ENCODE assay signal across 12 cellular contexts in the genomic region with DNA sequence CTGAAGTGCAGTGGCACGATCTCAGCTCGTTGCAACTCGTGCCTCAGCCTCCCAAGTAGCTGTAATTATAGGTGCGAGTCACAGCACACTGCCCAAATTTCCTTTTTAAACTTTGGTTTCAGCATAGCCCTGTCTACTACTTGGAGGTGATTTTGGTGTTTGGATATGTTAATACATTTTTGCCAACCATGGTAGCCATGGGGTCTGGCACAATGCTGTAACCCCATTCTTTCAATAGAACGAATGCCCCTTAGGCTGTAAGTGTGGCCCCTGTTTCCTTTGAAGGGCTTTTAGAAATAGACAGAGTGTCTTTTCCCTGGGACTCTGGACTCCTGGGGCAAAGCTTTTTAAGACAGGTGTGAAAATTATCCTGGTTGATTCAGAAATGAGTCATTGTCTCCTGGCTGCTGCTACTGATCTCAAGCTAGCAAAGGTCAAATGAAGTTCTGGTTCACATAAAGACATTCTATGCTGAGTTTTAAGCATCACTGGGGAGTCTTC.
A peak's percentile ranks its signal among the peaks of the same experiment; 100 is the strongest.
DNase-seq lines count a peak whose midpoint lies in the region; ATAC-seq and TF ChIP-seq lines count a peak whose summit lies in the region.
"Had no signal": no experiment of that assay in that cellular context is flagged by ENCODE, and none has a peak within 500 bp of the region (broad histone marks: within the 10 kb centered on the region; RNA-seq: fewer than 3 reads in every experiment).

No MANE protein-coding gene starts in this region.

- intact Hi-C loops in OCI-LY7 (cut with micrococcal nuclease; ENCODE audit: unreplicated experiment), result loop anchor here (5.0 kb wide), 1 partner anchor 138 kb away; no protein-coding TSS in a partner anchor

- peaks cover 16% of the 10 kb centered on the region for H3K4me1 Mint-ChIP-seq in activated naive CD4-positive, alpha-beta T cell treated with anti-CD3 and anti-CD28 coated beads, Interleukin-2, amount 50 U/mL, for 24 hours
- H3K4me1 Mint-ChIP-seq in stimulated activated naive B cell treated with anti-CD40 and anti-IgM and Interleukin-4, amounts not matched to agents 10 μg/mL and 1 μg/mL and 100 μg/mL, for 72 hours, result peaks cover 37 to 64% of the 10 kb centered on the region in 2 donors
- peaks cover 0 to 6% (median 2%) of the 10 kb centered on the region in 4 donors for H3K4me1 Mint-ChIP-seq in naive thymus-derived CD8-positive, alpha-beta T cell

- no peak for TF ChIP-seq CTCF in OCI-LY7 (conservative IDR thresholded peaks at IDR 0.05; ENCODE audit: low read length)
- no peak for TF ChIP-seq CTCF in epithelial cell of proximal tubule (conservative IDR thresholded peaks at IDR 0.05; ENCODE audit: low read depth, low read length)

- peak overlapping the region; percentile 71 for H3K27ac ChIP-seq in OCI-LY7 (ENCODE audit: low read depth, low read length, poor library complexity, severe bottlenecking)

- peaks cover 1% of the 10 kb centered on the region for H3K36me3 Mint-ChIP-seq in activated naive CD4-positive, alpha-beta T cell treated with anti-CD3 and anti-CD28 coated beads, Interleukin-2, amount 50 U/mL, for 24 hours
- peaks cover 14 to 23% of the 10 kb centered on the region in 2 donors for H3K36me3 Mint-ChIP-seq in stimulated activated naive B cell treated with anti-CD40 and anti-IgM and Interleukin-4, amounts not matched to agents 10 μg/mL and 1 μg/mL and 100 μg/mL, for 72 hours
- no peaks in the 10 kb centered on the region for H3K36me3 Mint-ChIP-seq in naive thymus-derived CD8-positive, alpha-beta T cell

- H3K4me3 Mint-ChIP-seq in activated naive CD4-positive, alpha-beta T cell treated with anti-CD3 and anti-CD28 coated beads, Interleukin-2, amount 50 U/mL, for 24 hours, result peak overlapping the region; percentile 12
- peak overlapping the region; percentile 41 to 62 for H3K4me3 Mint-ChIP-seq in stimulated activated naive B cell treated with anti-CD40 and anti-IgM and Interleukin-4, amounts not matched to agents 10 μg/mL and 1 μg/mL and 100 μg/mL, for 72 hours
- no peak overlapping the region for H3K4me3 Mint-ChIP-seq in naive thymus-derived CD8-positive, alpha-beta T cell
- H3K4me3 Mint-ChIP-seq: T-helper 2 cell treated with Interferon-gamma antibody and Interleukin-4, amounts not matched to agents 5 μg/mL and 100 μg/mL, for 36 hours had no signal

- peak overlapping the region; percentile 43 for H3K27ac Mint-ChIP-seq in activated naive CD4-positive, alpha-beta T cell treated with anti-CD3 and anti-CD28 coated beads, Interleukin-2, amount 50 U/mL, for 24 hours
- peak overlapping the region; percentile 87 for H3K27ac Mint-ChIP-seq in stimulated activated naive B cell treated with anti-CD40 and anti-IgM and Interleukin-4, amounts not matched to agents 10 μg/mL and 1 μg/mL and 100 μg/mL, for 72 hours
- no peak overlapping the region for H3K27ac Mint-ChIP-seq in naive thymus-derived CD8-positive, alpha-beta T cell
- H3K27ac Mint-ChIP-seq: T-helper 2 cell treated with Interferon-gamma antibody and Interleukin-4, amounts not matched to agents 5 μg/mL and 100 μg/mL, for 36 hours had no signal

- H3K9me2 ChIP-seq in OCI-LY7 (ENCODE audit: insufficient read depth, low read length), result no peaks in the 10 kb centered on the region

- DNase-seq in activated naive CD4-positive, alpha-beta T cell treated with anti-CD3 and anti-CD28 coated beads, Interleukin-2, amount 50 U/mL, for 16 hours, result no peak
- DNase-seq in OCI-LY7 (ENCODE audit: low spot score) (no peak), epithelial cell of proximal tubule (ENCODE audit: low read depth) (peak; percentile 57), NCI-H2227 treated with DMSO at 0.1 percent for 48 hours (lab: John Stamatoyannopoulos, UW) (no peak), T1000 (lab: John Stamatoyannopoulos, UW) (no peak)
- DNase-seq in stimulated activated naive B cell treated with anti-CD40 and anti-IgM and Interleukin-4, amounts not matched to agents 10 μg/mL and 1 μg/mL and 100 μg/mL, for 72 hours, result no peak
- DNase-seq in naive thymus-derived CD8-positive, alpha-beta T cell, result no peak
- DNase-seq: mucosa of descending colon, NCI-H526 treated with DMSO at 0.1 percent for 48 hours had no signal

- H3K9me3 ChIP-seq in OCI-LY7 (ENCODE audit: low read length), result no peaks in the 10 kb centered on the region; the same call in 1 of the 2 replicates
- H3K9me3 ChIP-seq: mucosa of descending colon had no signal

- POLR2A ChIA-PET in OCI-LY7 (lab: Charles Lee), result interaction anchor here (0.7 to 2.7 kb wide), 9 partner anchors 8 to 323 kb away, joined by 3 to 20 read pairs (median 4); no protein-coding TSS in a partner anchor
- POLR2A ChIA-PET in naive thymus-derived CD8-positive, alpha-beta T cell (lab: Charles Lee), result no interaction called here

- H3K79me2 ChIP-seq in OCI-LY7 (ENCODE audit: insufficient read depth, low read depth, low read length), result no peaks in the 10 kb centered on the region

- no peaks in the 10 kb centered on the region for H3K27me3 Mint-ChIP-seq in activated naive CD4-positive, alpha-beta T cell treated with anti-CD3 and anti-CD28 coated beads, Interleukin-2, amount 50 U/mL, for 24 hours
- no peaks in the 10 kb centered on the region for H3K27me3 Mint-ChIP-seq in stimulated activated naive B cell treated with anti-CD40 and anti-IgM and Interleukin-4, amounts not matched to agents 10 μg/mL and 1 μg/mL and 100 μg/mL, for 72 hours
- H3K27me3 Mint-ChIP-seq in naive thymus-derived CD8-positive, alpha-beta T cell, result peaks cover 0 to 4% (median 0%) of the 10 kb centered on the region in 5 donors

- no TSS peak for BruUV-seq in OCI-LY7 (replicated peaks; lab: Mats Ljungman, UMichigan)

- peak overlapping the region; percentile 59; the same call in 1 of the 2 replicates for H2AFZ ChIP-seq in OCI-LY7 (ENCODE audit: low read length)

- CTCF ChIA-PET in OCI-LY7 (lab: Charles Lee; ENCODE audit: unreplicated experiment), result no interaction called here

- peak overlapping the region; percentile 59 for H3K4me3 ChIP-seq in OCI-LY7 (ENCODE audit: low read depth, low read length, poor library complexity, severe bottlenecking)
- no peak overlapping the region for H3K4me3 ChIP-seq in epithelial cell of proximal tubule (ENCODE audit: low read depth, low read length)
- H3K4me3 ChIP-seq: mucosa of descending colon, skin epidermis had no signal

- peaks cover 35% of the 10 kb centered on the region for H3K4me1 ChIP-seq in OCI-LY7 (ENCODE audit: insufficient read depth, low read length, poor library complexity, severe bottlenecking)

- H4K20me1 ChIP-seq in OCI-LY7 (ENCODE audit: insufficient read depth, low read length), result no peaks in the 10 kb centered on the region

- H3K9me3 Mint-ChIP-seq in activated naive CD4-positive, alpha-beta T cell treated with anti-CD3 and anti-CD28 coated beads, Interleukin-2, amount 50 U/mL, for 24 hours, result peaks cover 4% of the 10 kb centered on the region
- peaks cover 11 to 23% of the 10 kb centered on the region in 2 donors for H3K9me3 Mint-ChIP-seq in stimulated activated naive B cell treated with anti-CD40 and anti-IgM and Interleukin-4, amounts not matched to agents 10 μg/mL and 1 μg/mL and 100 μg/mL, for 72 hours
- H3K9me3 Mint-ChIP-seq in naive thymus-derived CD8-positive, alpha-beta T cell, result peaks cover 0 to 1% (median 0%) of the 10 kb centered on the region in 9 donors
- H3K9me3 Mint-ChIP-seq: T-helper 2 cell treated with Interferon-gamma antibody and Interleukin-4, amounts not matched to agents 5 μg/mL and 100 μg/mL, for 36 hours had no signal

- no peaks in the 10 kb centered on the region for H3K36me3 ChIP-seq in OCI-LY7 (ENCODE audit: insufficient read depth, low read length)

- ATAC-seq in stimulated activated naive B cell treated with anti-CD40 and anti-IgM and Interleukin-4, amounts not matched to agents 10 μg/mL and 1 μg/mL and 100 μg/mL, for 72 hours (replicated peaks), result peak; percentile 20 to 28
- ATAC-seq in naive thymus-derived CD8-positive, alpha-beta T cell, result no peak
- ATAC-seq: mucosa of descending colon had no signal

- peak overlapping the region; percentile 74 for H3K4me2 ChIP-seq in OCI-LY7 (ENCODE audit: low read length)

Comparison
In these comparisons a context has a peak if more than half of its experiments do, and no peak if none do; other contexts are left out.
1. H3K27ac Mint-ChIP-seq: peak in activated naive CD4-positive, alpha-beta T cell treated with anti-CD3 and anti-CD28 coated beads, Interleukin-2, amount 50 U/mL, for 24 hours (single experiment) and stimulated activated naive B cell treated with anti-CD40 and anti-IgM and Interleukin-4, amounts not matched to agents 10 μg/mL and 1 μg/mL and 100 μg/mL, for 72 hours (single experiment); none in naive thymus-derived CD8-positive, alpha-beta T cell (0 of 10).
2. H3K4me3 Mint-ChIP-seq: peak in activated naive CD4-positive, alpha-beta T cell treated with anti-CD3 and anti-CD28 coated beads, Interleukin-2, amount 50 U/mL, for 24 hours (single experiment) and stimulated activated naive B cell treated with anti-CD40 and anti-IgM and Interleukin-4, amounts not matched to agents 10 μg/mL and 1 μg/mL and 100 μg/mL, for 72 hours (2 of 2); none in naive thymus-derived CD8-positive, alpha-beta T cell (0 of 10).
3. ATAC-seq: peak in stimulated activated naive B cell treated with anti-CD40 and anti-IgM and Interleukin-4, amounts not matched to agents 10 μg/mL and 1 μg/mL and 100 μg/mL, for 72 hours (2 of 2); none in naive thymus-derived CD8-positive, alpha-beta T cell (0 of 2).